4 cellular contexts compared by ENCODE assay signal in the genomic region with DNA sequence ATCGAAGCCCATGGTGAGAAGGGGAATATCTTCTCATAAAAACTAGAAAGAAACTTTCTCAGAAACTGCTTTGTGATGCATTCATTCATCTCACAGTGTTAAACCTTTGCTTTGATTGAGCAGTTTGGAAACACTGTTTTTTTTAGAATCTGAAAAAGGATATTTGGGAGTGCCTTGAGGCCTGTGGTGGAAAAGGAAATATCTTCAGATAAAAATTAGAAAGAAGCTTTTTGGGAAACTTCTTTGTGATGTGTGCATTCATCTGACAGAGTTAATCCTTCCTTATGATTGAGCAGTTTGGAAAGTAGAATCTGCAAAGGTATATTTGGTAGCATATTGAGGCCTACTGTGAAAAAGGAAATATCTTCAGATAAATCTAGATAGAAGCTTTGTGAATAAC.
"Had no signal": no experiment of that assay in that cellular context is flagged by ENCODE, and none has a peak within 500 bp of the region (broad histone marks: within the 10 kb centered on the region; RNA-seq: fewer than 3 reads in every experiment).

No MANE protein-coding gene starts in this region.

- H3K4me3 ChIP-seq: K562 had no signal

- ATAC-seq: HepG2, K562 had no signal

- H3K27ac ChIP-seq: HL-60, KMS-11 had no signal
